Comparison of ENCODE assay signal across 1 cellular context in genomic region chr13:52847682-52848432, GRCh38.
TF ChIP-seq lines count a peak whose summit lies in the region.

No MANE protein-coding gene starts in this region.

TF ChIP-seq in GM23338, 12 proteins besides CTCF, POLR2A, EP300 and RAD21 (continued from another document):
- TF ChIP-seq REST (IDR thresholded peaks at IDR 0.05; ENCODE audit: unreplicated experiment) (peak; percentile 13), JUNB (IDR thresholded peaks at IDR 0.05; ENCODE audit: unreplicated experiment) (no peak), STAT1 (IDR thresholded peaks at IDR 0.05; ENCODE audit: unreplicated experiment) (no peak)
